Comparison of ENCODE assay signal across 1 cellular context in the genomic region with DNA sequence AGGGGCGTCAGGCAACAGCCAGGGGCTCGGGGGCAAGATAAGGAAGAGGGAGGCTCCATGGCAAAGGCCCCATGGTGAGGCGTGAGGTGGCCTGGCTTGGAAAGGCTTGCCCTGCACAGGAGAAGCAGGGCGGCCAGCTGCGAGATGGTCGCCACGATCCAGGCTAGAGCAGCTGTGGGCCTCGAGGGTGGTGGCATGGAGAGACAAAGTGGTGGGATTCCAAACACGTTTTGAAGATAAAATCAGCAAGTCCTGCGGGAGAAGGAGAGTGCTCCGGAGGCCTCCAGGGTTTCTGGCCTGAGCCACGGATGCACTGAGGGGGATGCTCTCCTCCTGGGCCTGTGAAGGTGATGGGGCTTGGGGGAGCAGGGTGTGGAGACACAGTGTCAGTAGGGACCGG.
TF ChIP-seq lines count a peak whose summit lies in the region.

No MANE protein-coding gene starts in this region.

TF ChIP-seq in HepG2, 621 proteins besides CTCF, POLR2A, EP300 and RAD21 (continued from another document):
- peak; percentile 40; the same call in 1 of the 2 replicates for TF ChIP-seq ZNF687 (CRISPR knock-in tag; IDR thresholded peaks at IDR 0.05)
- TF ChIP-seq MAZ (IDR thresholded peaks at IDR 0.05; ENCODE audit: borderline replicate concordance, low read depth, low read length) = no peak
- no peak for TF ChIP-seq MAZ (CRISPR knock-in tag; IDR thresholded peaks at IDR 0.05; ENCODE audit: low read depth)
- no peak for TF ChIP-seq ZNF382 (CRISPR knock-in tag; IDR thresholded peaks at IDR 0.05; ENCODE audit: borderline replicate concordance)
- no peak for TF ChIP-seq TMF1 (CRISPR knock-in tag; IDR thresholded peaks at IDR 0.05; ENCODE audit: low read depth)
